ENCODE assay signal across 8 cellular contexts in genomic region chr11:118198370-118198769, GRCh38. TPM values are rescaled to one million over a fixed set of nuclear protein-coding genes. Genes with fewer than 3 reads are reported as not detected.
DNase-seq lines count a peak whose midpoint lies in the region; ATAC-seq and TF ChIP-seq lines count a peak whose summit lies in the region.

No MANE protein-coding gene starts in this region.

- ATAC-seq in GM21717 (IDR thresholded peaks at IDR 0.05; ENCODE audit: unreplicated experiment) (peak; percentile 66), HG02973 (IDR thresholded peaks at IDR 0.05; ENCODE audit: unreplicated experiment) (no peak)
- ATAC-seq in activated CD8-positive, alpha-beta T cell treated with anti-CD3 and anti-CD28 coated beads for 36 hours = peak; percentile 14

- H4K8ac ChIP-seq in mesenchymal stem cell (ENCODE audit: low read length) = no peak overlapping the region

- peaks cover 2% of the 10 kb centered on the region for H3K9me3 Mint-ChIP-seq in activated CD8-positive, alpha-beta T cell treated with anti-CD3 and anti-CD28 coated beads for 36 hours

- H2BK5ac ChIP-seq in mesenchymal stem cell (ENCODE audit: low read depth, low read length, poor library complexity, severe bottlenecking) = no peak overlapping the region

- peaks cover 40% of the 10 kb centered on the region for H3K4me1 Mint-ChIP-seq in activated CD8-positive, alpha-beta T cell treated with anti-CD3 and anti-CD28 coated beads for 36 hours (ENCODE audit: low read depth)

- H3K18ac ChIP-seq in mesenchymal stem cell (ENCODE audit: low read depth in 1 of 2, low read length in 2 of 2) = no peak overlapping the region

- CTCF ChIA-PET in AG04450 (lab: Charles Lee) = interaction anchor here (0.5 to 2.1 kb wide), 45 partner anchors 9 to 892 kb away, joined by 3 to 60 read pairs (median 5); partner anchors contain the start of genes JAML, MPZL3, SCN4B and UBE4A
- CTCF ChIA-PET in activated CD8-positive, alpha-beta T cell treated with anti-CD3 and anti-CD28 coated beads for 36 hours (lab: Charles Lee) = interaction anchor here (0.7 to 3.7 kb wide), 66 partner anchors 8 to 395 kb away, joined by 3 to 100 read pairs (median 7); partner anchors contain the start of genes CD3D, CD3E, JAML and KMT2A

- H3K23ac ChIP-seq in mesenchymal stem cell (ENCODE audit: low read length in 2 of 2) = no peak overlapping the region

- DNase-seq in AG04450 (ENCODE audit: low read depth, low spot score) = peak; percentile 23
- peak; percentile 79 for DNase-seq in NCI-H526 treated with DMSO at 0.1 percent for 48 hours (lab: John Stamatoyannopoulos, UW)
- DNase-seq in activated CD8-positive, alpha-beta T cell treated with anti-CD3 and anti-CD28 coated beads for 36 hours = peak; percentile 93
- peak; percentile 62 to 86 (median 82) for DNase-seq in dorsolateral prefrontal cortex
- peak; percentile 55 for DNase-seq in mesenchymal stem cell
- peak; percentile 58 for DNase-seq in stimulated activated CD8-positive, alpha-beta memory T cell treated with anti-CD3 and anti-CD28 coated beads, Interleukin-15, amount 100 ng/mL, for 24 hours (ENCODE audit: low read depth)

- H3K79me1 ChIP-seq in mesenchymal stem cell (replicated peaks; ENCODE audit: low read length, poor library complexity, severe bottlenecking) = no peaks in the 10 kb centered on the region

- no peak overlapping the region for H2BK120ac ChIP-seq in mesenchymal stem cell (ENCODE audit: low read depth, low read length)

- no peak overlapping the region for H2AK5ac ChIP-seq in mesenchymal stem cell (ENCODE audit: low read length, severe bottlenecking)

- H3K14ac ChIP-seq in mesenchymal stem cell (ENCODE audit: low read length in 2 of 2) = no peak overlapping the region

- H3K27ac Mint-ChIP-seq in activated CD8-positive, alpha-beta T cell treated with anti-CD3 and anti-CD28 coated beads for 36 hours = no peak overlapping the region

- intact Hi-C loops in activated CD8-positive, alpha-beta T cell treated with anti-CD3 and anti-CD28 coated beads for 36 hours (cut with micrococcal nuclease) = no loop called here
- intact Hi-C loops in dorsolateral prefrontal cortex (cut with DNase I) = loop anchor here (2.0 to 5.0 kb wide), 3 partner anchors 51 to 154 kb away; no protein-coding TSS in a partner anchor

- peak overlapping the region; percentile 53 for H3K4me2 ChIP-seq in mesenchymal stem cell (ENCODE audit: low read length, poor library complexity, severe bottlenecking)

- 5% methylated on average over 6 of the region's 9 CpGs for WGBS in mesenchymal stem cell

- H3K27ac ChIP-seq in AG04450 (ENCODE audit: low read depth, low read length) (no peak overlapping the region), dorsolateral prefrontal cortex (no peak overlapping the region), mesenchymal stem cell (ENCODE audit: low read length, poor library complexity, severe bottlenecking) (no peak overlapping the region)

- peaks cover 6% of the 10 kb centered on the region for H3K4me1 ChIP-seq in mesenchymal stem cell (ENCODE audit: control insufficient read depth, insufficient read depth, low read depth, low read length)

- POLR2A ChIA-PET in AG04450 (lab: Yijun Ruan, JAX) = no interaction called here
- POLR2A ChIA-PET in activated CD8-positive, alpha-beta T cell treated with anti-CD3 and anti-CD28 coated beads for 36 hours (lab: Charles Lee) = interaction anchor here (0.7 to 3.8 kb wide), 22 partner anchors 10 to 144 kb away, joined by 3 to 77 read pairs (median 4); partner anchors contain the start of genes CD3D, CD3E, JAML and MPZL3

- no peak overlapping the region for H4K91ac ChIP-seq in mesenchymal stem cell (ENCODE audit: low read length)

- no peak overlapping the region for H3K4me3 Mint-ChIP-seq in activated CD8-positive, alpha-beta T cell treated with anti-CD3 and anti-CD28 coated beads for 36 hours

- no peak overlapping the region for H3K4ac ChIP-seq in mesenchymal stem cell (ENCODE audit: low read depth in 1 of 2, low read length in 2 of 2)

- H2BK12ac ChIP-seq in mesenchymal stem cell (ENCODE audit: low read length in 2 of 2) = no peak overlapping the region

- no peak overlapping the region for H2BK15ac ChIP-seq in mesenchymal stem cell (ENCODE audit: low read depth, poor library complexity, severe bottlenecking)

- TF ChIP-seq CTCF in AG04450 (IDR thresholded peaks at IDR 0.05; ENCODE audit: low read depth, low read length) (peak; percentile 86), dorsolateral prefrontal cortex (IDR thresholded peaks at IDR 0.05 in 54 of 56, conservative IDR thresholded peaks at IDR 0.05 in 2 of 56; ENCODE audit: low read depth in 1 of 56, partially characterized antibody in 56 of 56) (peak; percentile 81 to 97 (median 91))
- TF ChIP-seq CTCF in activated CD8-positive, alpha-beta T cell treated with anti-CD3 and anti-CD28 coated beads for 36 hours (IDR thresholded peaks at IDR 0.05) = peak; percentile 92

- H3K4me3 ChIP-seq in AG04450 (ENCODE audit: low read depth, low read length) (no peak overlapping the region), dorsolateral prefrontal cortex (peak overlapping the region in 29 of 59 donors; percentile 7 to 53 (median 33)), mesenchymal stem cell (ENCODE audit: insufficient read depth in 1 of 2, low read depth in 1 of 2, low read length in 2 of 2) (peak overlapping the region in 1 of 2 experiments; percentile 22)

- no peaks in the 10 kb centered on the region for H3K36me3 ChIP-seq in mesenchymal stem cell (ENCODE audit: control insufficient read depth in 1 of 2, insufficient read depth in 2 of 2, low read depth in 1 of 2, low read length in 2 of 2)

- H3K27me3 ChIP-seq in AG04450 (ENCODE audit: control insufficient read depth, insufficient read depth, low read length) (peaks cover 6% of the 10 kb centered on the region), dorsolateral prefrontal cortex (peaks cover 0 to 4% (median 0%) of the 10 kb centered on the region in 45 donors), mesenchymal stem cell (ENCODE audit: control insufficient read depth in 1 of 2, insufficient read depth in 1 of 2, low read length in 2 of 2) (peaks cover 21 to 24% of the 10 kb centered on the region in 2 experiments)

- H2AFZ ChIP-seq in mesenchymal stem cell (ENCODE audit: low read depth, low read length) = no peak overlapping the region

- H3K9ac ChIP-seq in mesenchymal stem cell (ENCODE audit: low read length) = peak overlapping the region; percentile 72

- H3K9me3 ChIP-seq in AG04450 (ENCODE audit: control insufficient read depth, insufficient read depth, low read length) (no peaks in the 10 kb centered on the region), mesenchymal stem cell (ENCODE audit: control insufficient read depth, low read length) (no peaks in the 10 kb centered on the region)

- peaks cover 54% of the 10 kb centered on the region for H3K36me3 Mint-ChIP-seq in activated CD8-positive, alpha-beta T cell treated with anti-CD3 and anti-CD28 coated beads for 36 hours (ENCODE audit: low read depth)

- H3K27me3 Mint-ChIP-seq in activated CD8-positive, alpha-beta T cell treated with anti-CD3 and anti-CD28 coated beads for 36 hours = no peaks in the 10 kb centered on the region

RNA-seq across cellular contexts. Expression of gene SCN2B, which starts 21.9 kb away (rescaled TPM):
- 0.01 TPM in 1 of 2 replicates, not detected in the other for polyA plus RNA-seq in AG04450 (2011; rRNA removed)
- polyA minus RNA-seq in AG04450 (2011; rRNA and poly(A)+ RNA removed) = not detected in 2 replicates
- not detected for total RNA-seq in activated CD8-positive, alpha-beta T cell treated with anti-CD3 and anti-CD28 coated beads for 36 hours
- total RNA-seq in dorsolateral prefrontal cortex = 100 to 1,000 TPM in 3 of 120 experiments, 10 to 100 TPM in 117; 23.2 to 106 (median 68.8) TPM
- polyA plus RNA-seq in mesenchymal stem cell (2013, experiment 1 of 2) = 0.01 TPM
- polyA plus RNA-seq in mesenchymal stem cell (2013, experiment 2 of 2) = 0.01 TPM

RNA-seq across cellular contexts. Expression of gene JAML, which starts 26.4 kb away (rescaled TPM):
- not detected in 2 replicates for polyA plus RNA-seq in AG04450 (2011; rRNA removed)
- not detected in 2 replicates for polyA minus RNA-seq in AG04450 (2011; rRNA and poly(A)+ RNA removed)
- 100 to 1,000 TPM; 236 to 251 TPM for total RNA-seq in activated CD8-positive, alpha-beta T cell treated with anti-CD3 and anti-CD28 coated beads for 36 hours
- 1 to 10 TPM in 54 of 120 experiments, under 1 TPM in 59, not detected in 7; 0.10 to 5.0 (median 0.98) TPM for total RNA-seq in dorsolateral prefrontal cortex
- not detected for polyA plus RNA-seq in mesenchymal stem cell (2013, experiment 1 of 2)
- not detected for polyA plus RNA-seq in mesenchymal stem cell (2013, experiment 2 of 2)

RNA-seq across cellular contexts. Expression of gene SCN4B, which starts 45.7 kb away (rescaled TPM):
- 0.10 and 0.11 TPM in 2 replicates for polyA plus RNA-seq in AG04450 (2011; rRNA removed)
- 0.48 TPM in 1 of 2 replicates, not detected in the other for polyA minus RNA-seq in AG04450 (2011; rRNA and poly(A)+ RNA removed)
- 1 to 10 TPM in 1 of 2 experiments, under 1 TPM in 1; 0.72 to 1.1 TPM for total RNA-seq in activated CD8-positive, alpha-beta T cell treated with anti-CD3 and anti-CD28 coated beads for 36 hours
- total RNA-seq in dorsolateral prefrontal cortex = 100 to 1,000 TPM in 7 of 120 experiments, 10 to 100 TPM in 113; 16.9 to 139 (median 69.6) TPM
- polyA plus RNA-seq in mesenchymal stem cell (2013, experiment 1 of 2) = 0.01 TPM
- not detected for polyA plus RNA-seq in mesenchymal stem cell (2013, experiment 2 of 2)

RNA-seq across cellular contexts. Expression of gene MPZL3, which starts 53.8 kb away (rescaled TPM):
- 0.06 and 0.07 TPM in 2 replicates for polyA plus RNA-seq in AG04450 (2011; rRNA removed)
- polyA minus RNA-seq in AG04450 (2011; rRNA and poly(A)+ RNA removed) = 0.05 and 0.39 TPM in 2 replicates
- total RNA-seq in activated CD8-positive, alpha-beta T cell treated with anti-CD3 and anti-CD28 coated beads for 36 hours = 10 to 100 TPM; 51.1 to 51.7 TPM
- total RNA-seq in dorsolateral prefrontal cortex = 1 to 10 TPM in 50 of 120 experiments, under 1 TPM in 70; 0.24 to 2.4 (median 0.86) TPM
- 0.15 TPM for polyA plus RNA-seq in mesenchymal stem cell (2013, experiment 1 of 2)
- 0.11 TPM for polyA plus RNA-seq in mesenchymal stem cell (2013, experiment 2 of 2)

Comparison
In these comparisons a context has a peak if more than half of its experiments do, and no peak if none do; other contexts are left out.
1. DNase-seq: peak in every context shown above with its lines; median percentile 93 in activated CD8-positive, alpha-beta T cell treated with anti-CD3 and anti-CD28 coated beads for 36 hours; 82 in dorsolateral prefrontal cortex; 79 in NCI-H526 treated with DMSO at 0.1 percent for 48 hours; 58 in stimulated activated CD8-positive, alpha-beta memory T cell treated with anti-CD3 and anti-CD28 coated beads, Interleukin-15, amount 100 ng/mL, for 24 hours; 55 in mesenchymal stem cell; 23 in AG04450.
2. RNA of gene SCN2B, which starts 21.9 kb away (total RNA-seq): 23.2 to 106 TPM in dorsolateral prefrontal cortex; not detected in activated CD8-positive, alpha-beta T cell treated with anti-CD3 and anti-CD28 coated beads for 36 hours; every median in the first group is over 10 times any median in the second.
3. RNA of gene JAML, which starts 26.4 kb away (total RNA-seq): 236 to 251 TPM in activated CD8-positive, alpha-beta T cell treated with anti-CD3 and anti-CD28 coated beads for 36 hours; 0.10 to 5.0 TPM in dorsolateral prefrontal cortex; every median in the first group is over 10 times any median in the second.
4. RNA of gene SCN4B, which starts 45.7 kb away (total RNA-seq): 16.9 to 139 TPM in dorsolateral prefrontal cortex; 0.72 to 1.1 TPM in activated CD8-positive, alpha-beta T cell treated with anti-CD3 and anti-CD28 coated beads for 36 hours; every median in the first group is over 4 times any median in the second.
5. Peak in every context shown above with its lines, with median percentiles within 50 percentile points of each other: CTCF ChIP-seq.